9 cellular contexts compared by ENCODE assay signal in the genomic region with DNA sequence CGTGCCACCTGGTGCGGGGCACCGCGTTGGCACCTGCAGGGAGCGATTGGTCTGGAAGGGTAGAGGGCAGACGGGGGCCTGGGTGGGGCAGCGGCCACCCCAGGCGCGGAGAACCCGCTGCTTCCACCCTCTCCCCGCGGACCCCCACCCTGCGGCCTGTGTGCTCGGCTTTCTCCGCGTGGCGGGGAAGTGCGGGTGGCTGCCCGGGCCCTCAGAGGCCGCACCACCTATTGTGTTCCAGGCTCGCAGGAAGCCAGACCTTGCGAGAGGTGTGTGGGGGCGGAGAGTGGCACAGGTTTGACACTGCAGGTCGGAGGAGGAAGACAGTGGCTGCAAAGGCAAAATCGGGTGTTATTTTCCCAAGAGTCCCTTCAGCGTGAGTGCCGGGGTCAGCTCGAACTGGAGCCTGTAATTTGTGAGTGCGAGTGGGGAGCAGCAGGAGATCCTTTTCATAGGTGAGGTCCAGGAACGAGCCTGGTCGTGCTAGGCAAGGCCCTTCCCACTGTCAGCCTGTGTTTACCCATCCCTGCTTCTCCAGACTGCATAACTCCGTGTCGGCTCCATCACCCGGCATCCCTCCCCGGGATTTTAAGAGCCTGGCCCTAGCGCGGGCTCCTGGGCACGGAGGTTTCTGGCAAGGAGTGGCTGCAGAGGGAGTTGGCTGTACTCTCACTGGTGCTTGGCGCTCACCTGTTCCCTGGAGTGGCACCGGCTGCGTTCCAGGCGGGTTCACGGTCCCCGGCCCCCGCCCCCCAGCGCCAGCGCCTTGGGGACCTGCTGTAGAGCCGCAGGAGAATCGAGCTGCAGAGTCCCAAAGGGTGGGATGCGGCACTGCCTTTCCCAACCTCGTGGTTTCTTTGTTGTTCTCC. TPM values are rescaled to one million over a fixed set of nuclear protein-coding genes. Genes with fewer than 3 reads are reported as not detected.
DNase-seq lines count a peak whose midpoint lies in the region; ATAC-seq and TF ChIP-seq lines count a peak whose summit lies in the region.
"Had no signal": no experiment of that assay in that cellular context is flagged by ENCODE, and none has a peak within 500 bp of the region (broad histone marks: within the 10 kb centered on the region; RNA-seq: fewer than 3 reads in every experiment).

No MANE protein-coding gene starts in this region.

- peak overlapping the region; percentile 52 for H3K4me3 ChIP-seq in neural progenitor cell

- ATAC-seq in HG03108 (IDR thresholded peaks at IDR 0.05; ENCODE audit: unreplicated experiment) (no peak), GM19467 (IDR thresholded peaks at IDR 0.05; ENCODE audit: unreplicated experiment) (no peak)

- H3K4me3 Mint-ChIP-seq in T-helper 2 cell treated with Interferon-gamma antibody and Interleukin-4, amounts not matched to agents 5 μg/mL and 100 μg/mL, for 36 hours: peak overlapping the region; percentile 25
- peak overlapping the region; percentile 83 for H3K4me3 Mint-ChIP-seq in neural progenitor cell

- no peaks in the 10 kb centered on the region for H3K36me3 ChIP-seq in neural progenitor cell

- H3K4me1 Mint-ChIP-seq in T-helper 2 cell treated with Interferon-gamma antibody and Interleukin-4, amounts not matched to agents 5 μg/mL and 100 μg/mL, for 36 hours (ENCODE audit: low read depth): peaks cover 8% of the 10 kb centered on the region
- H3K4me1 Mint-ChIP-seq in neural progenitor cell: peaks cover 16% of the 10 kb centered on the region

- H3K27me3 ChIP-seq in neural progenitor cell: peaks cover 83% of the 10 kb centered on the region

- no peak for TF ChIP-seq CTCF in neural progenitor cell (IDR thresholded peaks at IDR 0.05)

- H3K27ac Mint-ChIP-seq in T-helper 2 cell treated with Interferon-gamma antibody and Interleukin-4, amounts not matched to agents 5 μg/mL and 100 μg/mL, for 36 hours: no peak overlapping the region
- no peak overlapping the region for H3K27ac Mint-ChIP-seq in neural progenitor cell

- no peaks in the 10 kb centered on the region for H3K9me3 ChIP-seq in neural progenitor cell (ENCODE audit: low read depth)

- H3K4me2 ChIP-seq in neural progenitor cell: peak overlapping the region; percentile 92

- CTCF ChIA-PET in HEK293T (lab: Yijun Ruan, JAX): no interaction called here

- POLR2A ChIA-PET in HEK293T (lab: Yijun Ruan, JAX): no interaction called here

- H3K36me3 Mint-ChIP-seq in T-helper 2 cell treated with Interferon-gamma antibody and Interleukin-4, amounts not matched to agents 5 μg/mL and 100 μg/mL, for 36 hours (ENCODE audit: low read depth): no peaks in the 10 kb centered on the region
- H3K36me3 Mint-ChIP-seq in neural progenitor cell: peaks cover 2% of the 10 kb centered on the region

- no peak for DNase-seq in T-helper 2 cell treated with Interferon-gamma antibody and Interleukin-4, amounts not matched to agents 5 μg/mL and 100 μg/mL, for 36 hours (ENCODE audit: low spot score)
- no peak for DNase-seq in T-helper 2 cell
- peak; percentile 28 for DNase-seq in NCI-H2227 treated with DMSO at 0.1 percent for 48 hours (lab: John Stamatoyannopoulos, UW)
- peak; percentile 34 for DNase-seq in cerebellum (ENCODE audit: low spot score)
- peak; percentile 31 for DNase-seq in neural progenitor cell (ENCODE audit: low spot score)
- DNase-seq in HEK293T (ENCODE audit: extremely low spot score): no peak

- no peak overlapping the region for H2AFZ ChIP-seq in neural progenitor cell (replicated peaks)

- peaks cover 56% of the 10 kb centered on the region for H3K27me3 Mint-ChIP-seq in T-helper 2 cell treated with Interferon-gamma antibody and Interleukin-4, amounts not matched to agents 5 μg/mL and 100 μg/mL, for 36 hours (ENCODE audit: low read depth)
- peaks cover 44% of the 10 kb centered on the region for H3K27me3 Mint-ChIP-seq in neural progenitor cell (ENCODE audit: insufficient read depth, low read depth)

- H4K20me1 ChIP-seq in neural progenitor cell (ENCODE audit: low read depth): peaks cover 43% of the 10 kb centered on the region

- H3K27ac ChIP-seq in neural progenitor cell: no peak overlapping the region

- no peak overlapping the region for H3K9ac ChIP-seq in neural progenitor cell

- peaks cover 6% of the 10 kb centered on the region for H3F3A ChIP-seq in neural progenitor cell (ENCODE audit: low read depth)

- H3K79me2 ChIP-seq in neural progenitor cell (ENCODE audit: low read depth): no peaks in the 10 kb centered on the region

- H3K4me1 ChIP-seq in neural progenitor cell: peaks cover 9% of the 10 kb centered on the region

- H3K9me3 Mint-ChIP-seq in T-helper 2 cell treated with Interferon-gamma antibody and Interleukin-4, amounts not matched to agents 5 μg/mL and 100 μg/mL, for 36 hours: no peaks in the 10 kb centered on the region
- H3K9me3 Mint-ChIP-seq in neural progenitor cell: peaks cover 5% of the 10 kb centered on the region

TF ChIP-seq in HEK293T, 16 proteins besides CTCF, POLR2A, EP300 and RAD21:
- TF ChIP-seq, protein P1, sequence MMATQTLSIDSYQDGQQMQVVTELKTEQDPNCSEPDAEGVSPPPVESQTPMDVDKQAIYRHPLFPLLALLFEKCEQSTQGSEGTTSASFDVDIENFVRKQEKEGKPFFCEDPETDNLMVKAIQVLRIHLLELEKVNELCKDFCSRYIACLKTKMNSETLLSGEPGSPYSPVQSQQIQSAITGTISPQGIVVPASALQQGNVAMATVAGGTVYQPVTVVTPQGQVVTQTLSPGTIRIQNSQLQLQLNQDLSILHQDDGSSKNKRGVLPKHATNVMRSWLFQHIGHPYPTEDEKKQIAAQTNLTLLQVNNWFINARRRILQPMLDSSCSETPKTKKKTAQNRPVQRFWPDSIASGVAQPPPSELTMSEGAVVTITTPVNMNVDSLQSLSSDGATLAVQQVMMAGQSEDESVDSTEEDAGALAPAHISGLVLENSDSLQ (IDR thresholded peaks at IDR 0.05): no peak
- TF ChIP-seq CTBP1 (IDR thresholded peaks at IDR 0.05; ENCODE audit: borderline replicate concordance): no peak
- TF ChIP-seq L3MBTL2 (conservative IDR thresholded peaks at IDR 0.05): no peak
- TF ChIP-seq FOXM1 (IDR thresholded peaks at IDR 0.05; ENCODE audit: borderline replicate concordance): no peak
- no peak for TF ChIP-seq FOXA1 (IDR thresholded peaks at IDR 0.05)
- no peak for TF ChIP-seq ELF4 (IDR thresholded peaks at IDR 0.05)
- no peak for TF ChIP-seq SUZ12 (IDR thresholded peaks at IDR 0.05)
- TF ChIP-seq NFRKB (IDR thresholded peaks at IDR 0.05): no peak
- TF ChIP-seq HDGF (IDR thresholded peaks at IDR 0.05; ENCODE audit: borderline replicate concordance): no peak
- no peak for TF ChIP-seq ZNF384 (IDR thresholded peaks at IDR 0.05)
- no peak for TF ChIP-seq FOXK2 (IDR thresholded peaks at IDR 0.05)
- no peak for TF ChIP-seq BHLHE40 (IDR thresholded peaks at IDR 0.05; ENCODE audit: borderline replicate concordance)
- TF ChIP-seq SP1 (IDR thresholded peaks at IDR 0.05): no peak
- TF ChIP-seq TARDBP (IDR thresholded peaks at IDR 0.05): no peak
- no peak for TF ChIP-seq ARNT (IDR thresholded peaks at IDR 0.05)
- TF ChIP-seq LEF1 (IDR thresholded peaks at IDR 0.05; ENCODE audit: borderline replicate concordance): no peak

RNA-seq across cellular contexts. Expression of gene TBC1D30, which starts 0.9 kb away (rescaled TPM):
- 30.9 TPM for total RNA-seq in cerebellum
- 9.4 and 9.7 TPM in 2 replicates for total RNA-seq in neural progenitor cell (ENCODE audit: low replicate concordance)
- total RNA-seq: RPMI7951 had no signal

Comparison
In these comparisons a context has a peak if more than half of its experiments do, and no peak if none do; other contexts are left out.
1. DNase-seq: peak in NCI-H2227 treated with DMSO at 0.1 percent for 48 hours (single experiment), cerebellum (single experiment) and neural progenitor cell (single experiment); none in T-helper 2 cell treated with Interferon-gamma antibody and Interleukin-4, amounts not matched to agents 5 μg/mL and 100 μg/mL, for 36 hours (single experiment), T-helper 2 cell (0 of 5) and HEK293T (single experiment).